ENCODE assay signal across 5 cellular contexts in genomic region chr20:23664046-23664445, GRCh38. TPM values are rescaled to one million over a fixed set of nuclear protein-coding genes. Genes with fewer than 3 reads are reported as not detected.
"Had no signal": no experiment of that assay in that cellular context is flagged by ENCODE, and none has a peak within 500 bp of the region (broad histone marks: within the 10 kb centered on the region; RNA-seq: fewer than 3 reads in every experiment).

No MANE protein-coding gene starts in this region.

RNA-seq across cellular contexts. Expression of gene CST4, which starts 24.8 kb away (rescaled TPM):
- total RNA-seq: GM23338, H1, H9 had no signal
- polyA plus RNA-seq: GM23338, H1, IgD-negative memory B cell had no signal

RNA-seq across cellular contexts. Expression of gene CST9, which starts 58.3 kb away (rescaled TPM):
- total RNA-seq: GM23338, H9, HT-29 had no signal
- polyA plus RNA-seq: GM23338, IgD-negative memory B cell had no signal
